8 cellular contexts compared by ENCODE assay signal in the genomic region with DNA sequence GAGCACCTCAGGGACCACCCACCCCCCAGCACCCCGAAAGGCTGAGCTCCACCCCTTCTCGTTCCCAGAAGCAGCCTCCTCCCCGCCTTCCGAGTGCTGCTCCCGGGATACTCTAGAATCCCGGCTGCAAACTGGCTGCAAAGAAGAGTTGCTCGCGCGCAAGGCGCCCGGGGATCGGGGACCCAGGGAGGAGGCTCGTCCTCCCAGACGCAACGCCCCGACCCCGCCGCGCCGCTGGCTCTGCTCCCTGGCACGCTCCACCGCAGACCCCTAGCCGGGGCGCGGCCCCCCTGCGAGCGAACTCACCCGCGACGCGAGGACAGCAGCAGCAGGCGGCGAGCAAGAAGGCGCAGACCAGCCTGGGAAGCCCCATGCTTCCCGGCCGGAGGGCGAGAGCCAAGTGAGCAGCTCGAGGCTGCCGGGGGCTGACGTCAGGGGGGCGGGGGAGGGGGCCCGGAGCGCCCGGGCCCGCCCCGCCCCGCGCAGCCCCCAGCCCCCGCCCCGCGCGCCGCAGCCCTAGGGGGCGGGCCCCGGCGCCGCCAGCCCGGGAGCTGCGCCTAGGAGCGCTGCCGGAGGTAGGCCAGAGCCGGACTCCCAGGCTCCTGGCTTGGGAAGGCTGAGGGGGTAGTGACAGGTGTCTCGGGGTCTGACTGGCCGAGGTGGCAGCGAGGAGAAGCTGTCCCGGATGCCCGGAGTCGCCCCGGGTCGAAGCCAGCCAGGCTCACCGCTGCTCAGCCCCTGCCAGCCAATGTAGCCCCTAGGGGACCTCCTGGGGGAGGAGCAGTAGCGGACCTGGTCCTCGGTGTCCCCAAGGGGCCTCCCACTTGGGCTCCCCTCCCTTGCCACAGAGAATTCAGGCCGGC. TPM values are rescaled to one million over a fixed set of nuclear protein-coding genes. Genes with fewer than 3 reads are reported as not detected.
DNase-seq lines count a peak whose midpoint lies in the region; ATAC-seq, FAIRE-seq and TF ChIP-seq lines count a peak whose summit lies in the region.

A gene with protein sequence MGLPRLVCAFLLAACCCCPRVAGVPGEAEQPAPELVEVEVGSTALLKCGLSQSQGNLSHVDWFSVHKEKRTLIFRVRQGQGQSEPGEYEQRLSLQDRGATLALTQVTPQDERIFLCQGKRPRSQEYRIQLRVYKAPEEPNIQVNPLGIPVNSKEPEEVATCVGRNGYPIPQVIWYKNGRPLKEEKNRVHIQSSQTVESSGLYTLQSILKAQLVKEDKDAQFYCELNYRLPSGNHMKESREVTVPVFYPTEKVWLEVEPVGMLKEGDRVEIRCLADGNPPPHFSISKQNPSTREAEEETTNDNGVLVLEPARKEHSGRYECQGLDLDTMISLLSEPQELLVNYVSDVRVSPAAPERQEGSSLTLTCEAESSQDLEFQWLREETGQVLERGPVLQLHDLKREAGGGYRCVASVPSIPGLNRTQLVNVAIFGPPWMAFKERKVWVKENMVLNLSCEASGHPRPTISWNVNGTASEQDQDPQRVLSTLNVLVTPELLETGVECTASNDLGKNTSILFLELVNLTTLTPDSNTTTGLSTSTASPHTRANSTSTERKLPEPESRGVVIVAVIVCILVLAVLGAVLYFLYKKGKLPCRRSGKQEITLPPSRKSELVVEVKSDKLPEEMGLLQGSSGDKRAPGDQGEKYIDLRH (minus strand): TSS at position 402 of the 863 bp plus-strand sequence. CDS start 29 bp downstream, at position 373.

- H2AFZ ChIP-seq in K562 (ENCODE audit: low read depth, low read length): peak within 1 kb of the TSS; percentile 80

- DNase-seq in GM10266 (ENCODE audit: extremely low spot score) (peak; percentile 75), NCI-H1105 treated with DMSO at 0.1 percent for 48 hours (lab: John Stamatoyannopoulos, UW) (peak; percentile 76), K562 (ENCODE audit: extremely low read depth in 1 of 4, low spot score in 3 of 4) (peak; percentile 74 to 93 (median 90)), iPS-NIHi11 (ENCODE audit: low spot score) (peak; percentile 83), small intestine (no peak), MV-4-11 (lab: John Stamatoyannopoulos, UW) (no peak), hippocampal formation (lab: John Stamatoyannopoulos, UW) (no peak)
- no peak for DNase-seq in stimulated activated CD4-positive, alpha-beta T cell treated with anti-CD3 and anti-CD28 coated beads, Interleukin-15, amount 100 ng/mL, for 24 hours

- peak; percentile 52 for ATAC-seq in K562

- peak within 1 kb of the TSS; percentile 92 for H3K4me2 ChIP-seq in K562 (ENCODE audit: insufficient read depth, low read length)

- H3K27me3 ChIP-seq in K562 (ENCODE audit: control insufficient read depth in 2 of 2, insufficient read depth in 2 of 2, low read length in 2 of 2) (no peaks in the 10 kb centered on the region; a peak in 1 of 5 replicates), small intestine (ENCODE audit: control insufficient read depth in 2 of 2, insufficient read depth in 2 of 2, low read length in 2 of 2) (peaks cover 4 to 9% of the 10 kb centered on the region in 2 donors)

- 0 out of 2 replicates have a peak, but pooled peaks cover 6% of the 10 kb centered on the region for H4K20me1 ChIP-seq in K562 (replicated peaks; ENCODE audit: control insufficient read depth, insufficient read depth, low read length)

- TF ChIP-seq CTCF in GM10266 (IDR thresholded peaks at IDR 0.05; ENCODE audit: control insufficient read depth, insufficient read depth, low read depth, missing control alignments) (no peak), K562 (IDR thresholded peaks at IDR 0.05 in 2 of 3, conservative IDR thresholded peaks at IDR 0.05 in 1 of 3; ENCODE audit: insufficient read depth in 2 of 3, low read depth in 1 of 3, low read length in 3 of 3) (no peak)

- H3K4me1 ChIP-seq in K562 (replicated peaks in 1 of 2; ENCODE audit: control insufficient read depth in 2 of 2, insufficient read depth in 2 of 2, low read length in 2 of 2): peaks cover 43 to 75% of the 10 kb centered on the region in 2 experiments
- no peaks in the 10 kb centered on the region for H3K4me1 ChIP-seq in small intestine (ENCODE audit: control insufficient read depth in 2 of 2, insufficient read depth in 1 of 2, low read depth in 1 of 2, low read length in 1 of 2)

- no peaks in the 10 kb centered on the region for H3K9me3 ChIP-seq in K562 (replicated peaks; ENCODE audit: control insufficient read depth, insufficient read depth, low read depth, low read length)
- no peaks in the 10 kb centered on the region for H3K9me3 ChIP-seq in small intestine (ENCODE audit: control insufficient read depth, low read depth)

- H3K36me3 ChIP-seq in K562 (ENCODE audit: control insufficient read depth, insufficient read depth, low read length) (peaks cover 30% of the 10 kb centered on the region; the same call in 2 of the 3 replicates), small intestine (ENCODE audit: control insufficient read depth in 2 of 2, insufficient read depth in 2 of 2, low read length in 2 of 2) (no peaks in the 10 kb centered on the region)

- intact Hi-C loops in K562 (cut with micrococcal nuclease): loop anchor here (5.0 kb wide), 1 partner anchor 405 kb away; no protein-coding TSS in a partner anchor

- TF ChIP-seq POLR2A in K562 (conservative IDR thresholded peaks at IDR 0.05): peak; percentile 78

- CTCF ChIA-PET in K562 (lab: Yijun Ruan, JAX; ENCODE audit: low intra/inter-chr PET ratio): no interaction called here

- WGBS in K562 (ENCODE audit: insufficient coverage, low coverage, missing lambda C conversion rate): 2% methylated on average over 39 of the region's 74 CpGs
- 2 to 10% (median 7%) methylated on average over 45 to 74 of the region's 74 CpGs for WGBS in small intestine, 3 donors

- H3K27ac ChIP-seq in K562 (ENCODE audit: extremely low read depth, low read depth, low read length) (peak within 1 kb of the TSS; percentile 93), small intestine (ENCODE audit: low read depth in 1 of 2, low read length in 1 of 2) (peak within 1 kb of the TSS in 1 of 2 donors; percentile 87)

- H3K9ac ChIP-seq in K562 (ENCODE audit: insufficient read depth in 1 of 2, low read depth in 2 of 2, low read length in 2 of 2): peak within 1 kb of the TSS; percentile 79 to 91

- H3K4me3 ChIP-seq in K562 (peak within 1 kb of the TSS; percentile 56), small intestine (ENCODE audit: low read depth in 1 of 2, low read length in 2 of 2) (peak within 1 kb of the TSS; percentile 24 to 34)

- in situ Hi-C loops in K562 (cut with MboI): no loop called here

- POLR2A ChIA-PET in K562 (lab: Yijun Ruan, JAX): interaction anchor here (0.6 to 5.1 kb wide), 12 partner anchors 8 to 222 kb away, joined by 3 to 22 read pairs (median 4); a partner anchor contains a TSS

- H3K79me2 ChIP-seq in K562 (ENCODE audit: control insufficient read depth, insufficient read depth, low read length): peaks cover 29% of the 10 kb centered on the region; the same call in 2 of the 3 replicates

- no peaks in the 10 kb centered on the region for H3K9me1 ChIP-seq in K562 (ENCODE audit: control insufficient read depth, insufficient read depth, low read length)

- FAIRE-seq in K562 (lab: Jason Lieb, UNC) (no peak), small intestine (lab: Jason Lieb, UNC) (no peak)

- no TSS peak for BruUV-seq in K562 (replicated peaks; lab: Mats Ljungman, UMichigan)

- TF ChIP-seq RAD21 in K562 (CRISPR knock-in tag; conservative IDR thresholded peaks at IDR 0.05 in 1 of 2, IDR thresholded peaks at IDR 0.05 in 1 of 2): no peak

- no peak for TF ChIP-seq EP300 in K562 (IDR thresholded peaks at IDR 0.05; ENCODE audit: low read length)

TF ChIP-seq in K562, 482 proteins besides CTCF, POLR2A, EP300 and RAD21 (continues in another document):
- TF ChIP-seq RBBP5 (IDR thresholded peaks at IDR 0.05; ENCODE audit: borderline replicate concordance, insufficient read depth, low read length, poor library complexity, severe bottlenecking) (peak; percentile 48), ZNF444 (CRISPR knock-in tag; IDR thresholded peaks at IDR 0.05) (peak; percentile 54; the same call in 1 of the 2 replicates), KDM5B (IDR thresholded peaks at IDR 0.05; ENCODE audit: insufficient replicate concordance, low read depth, low read length) (peak; percentile 83), SIN3A (IDR thresholded peaks at IDR 0.05; ENCODE audit: borderline replicate concordance in 2 of 2, control insufficient read depth in 1 of 2, low read depth in 2 of 2, low read length in 2 of 2) (peak in 1 of 2 experiments; percentile 8; a peak in 1 of 4 replicates)
- TF ChIP-seq, protein P1, sequence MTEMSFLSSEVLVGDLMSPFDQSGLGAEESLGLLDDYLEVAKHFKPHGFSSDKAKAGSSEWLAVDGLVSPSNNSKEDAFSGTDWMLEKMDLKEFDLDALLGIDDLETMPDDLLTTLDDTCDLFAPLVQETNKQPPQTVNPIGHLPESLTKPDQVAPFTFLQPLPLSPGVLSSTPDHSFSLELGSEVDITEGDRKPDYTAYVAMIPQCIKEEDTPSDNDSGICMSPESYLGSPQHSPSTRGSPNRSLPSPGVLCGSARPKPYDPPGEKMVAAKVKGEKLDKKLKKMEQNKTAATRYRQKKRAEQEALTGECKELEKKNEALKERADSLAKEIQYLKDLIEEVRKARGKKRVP (CRISPR knock-in tag; IDR thresholded peaks at IDR 0.05): no peak

RNA-seq across cellular contexts. Expression of the gene that starts here (rescaled TPM):
- total RNA-seq in K562 (2011; cell fraction: chromatin; rRNA removed; ENCODE audit: low replicate concordance): 64.2 and 225 TPM in 2 replicates
- 163 and 199 TPM in 2 replicates for total RNA-seq in K562 (2011; cell fraction: nucleolus; rRNA removed)
- total RNA-seq in K562 (2011; cell fraction: nucleoplasm; rRNA removed): 109 and 119 TPM in 2 replicates
- total RNA-seq in K562 (2014; rRNA removed) (79.0 and 79.5 TPM in 2 replicates), K562 (2014; rRNA removed; fragmentation: Illumina TruSeq; extraction: Trizol) (33.1 and 35.6 TPM in 2 replicates), K562 (2015; rRNA removed; fragmentation: Illumina TruSeq; extraction: Trizol) (25.8 and 27.1 TPM in 2 replicates), K562 (2021) (69.1 and 87.0 TPM in 2 replicates)
- polyA plus RNA-seq in K562 (2011; rRNA removed) (38.0 and 53.6 TPM in 2 replicates), K562 (2014; fragmentation: Illumina TruSeq; extraction: Trizol) (68.2 and 101 TPM in 2 replicates), K562 (2014; fragmentation: Nextera tagmentation; extraction: Ambion mirVana) (10 to 100 TPM; 14.7 to 15.6 TPM), K562 (2014; rRNA removed) (57.5 and 118 TPM in 2 replicates), small intestine (10 to 100 TPM in 1 of 3 donors, 1 to 10 TPM in 2; 1.1 to 82.3 (median 2.7) TPM)
- polyA plus RNA-seq in K562 (2011; cell fraction: cytosol; rRNA removed): 86.7 and 421 TPM in 2 replicates
- polyA plus RNA-seq in K562 (2011; cell fraction: nucleus; rRNA removed): 37.8 and 96.0 TPM in 2 replicates
- polyA plus RNA-seq in K562 (2012): 36.5 and 57.4 TPM in 2 replicates
- polyA minus RNA-seq in K562 (2011; rRNA and poly(A)+ RNA removed): 17.7 and 42.5 TPM in 2 replicates
- polyA minus RNA-seq in K562 (2011; cell fraction: cytosol; rRNA and poly(A)+ RNA removed): 43.6 and 63.5 TPM in 2 replicates
- 33.2 and 52.1 TPM in 2 replicates for polyA minus RNA-seq in K562 (2011; cell fraction: nucleus; rRNA and poly(A)+ RNA removed)

Comparison
In these comparisons a context has a peak if more than half of its experiments do, and no peak if none do; other contexts are left out.
1. DNase-seq: peak in GM10266 (single experiment), NCI-H1105 treated with DMSO at 0.1 percent for 48 hours (single experiment), K562 (4 of 4) and iPS-NIHi11 (single experiment); none in small intestine (single experiment), MV-4-11 (single experiment), stimulated activated CD4-positive, alpha-beta T cell treated with anti-CD3 and anti-CD28 coated beads, Interleukin-15, amount 100 ng/mL, for 24 hours (single experiment) and hippocampal formation (0 of 2).